In the genomic region with DNA sequence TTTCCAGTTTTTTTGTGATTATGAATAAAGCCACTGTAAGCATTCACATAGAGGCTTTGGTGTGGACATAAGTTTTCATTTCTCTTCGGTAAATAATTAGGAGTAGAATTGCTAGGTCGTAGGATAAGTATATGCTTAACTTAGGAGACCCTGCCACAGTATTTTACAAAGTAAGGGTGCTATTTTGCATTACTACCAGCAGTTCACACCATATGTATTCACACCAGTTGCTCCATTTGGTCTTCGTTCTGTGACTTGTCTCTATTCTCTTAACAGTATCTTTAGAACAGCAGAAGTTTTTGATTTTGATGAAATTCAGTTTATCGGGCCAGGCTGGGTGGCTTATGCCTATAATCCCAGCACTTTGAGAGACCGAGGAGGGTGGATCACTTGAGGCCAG, we compare ENCODE assay signal across 29 cellular contexts.
"Had no signal": no experiment of that assay in that cellular context is flagged by ENCODE, and none has a peak within 500 bp of the region (broad histone marks: within the 10 kb centered on the region; RNA-seq: fewer than 3 reads in every experiment).

No MANE protein-coding gene starts in this region.

- H3K9me3 Mint-ChIP-seq: type B pancreatic cell had no signal

- ATAC-seq: stimulated activated effector memory CD8-positive, alpha-beta T cell treated with anti-CD3 and anti-CD28 coated beads, Interleukin-12 subunit alpha, Interleukin-12 subunit beta, amount 100 ng/mL, for 72 hours; stimulated activated memory B cell treated with anti-CD40 and anti-IgM and Interleukin-4, amounts not matched to agents 10 μg/mL and 1 μg/mL and 100 μg/mL, for 72 hours; stimulated activated naive B cell treated with anti-CD40 and anti-IgM and Interleukin-4, amounts not matched to agents 10 μg/mL and 1 μg/mL and 100 μg/mL, for 72 hours; stimulated activated naive CD8-positive, alpha-beta T cell treated with anti-CD3 and anti-CD28 coated beads, Interleukin-15, amount 100 ng/mL, for 72 hours; stimulated activated naive CD8-positive, alpha-beta T cell treated with anti-CD3 and anti-CD28 coated beads, Interleukin-15, Interleukin-2, amounts not matched to agents 100 U/mL and 50 U/mL, for 24 hours; upper lobe of right lung had no signal

- H3K27ac ChIP-seq: stomach, suprapubic skin, testis, thoracic aorta, thyroid gland, tibial artery, tibial nerve, transverse colon, upper lobe of left lung, upper lobe of right lung, uterus, vagina had no signal

- H3K4me1 ChIP-seq: testis, upper lobe of left lung, upper lobe of right lung, uterus, vagina had no signal

- H3K27me3 ChIP-seq: stomach, suprapubic skin, testis, thyroid gland, tibial artery, tibial nerve, transverse colon, upper lobe of left lung, upper lobe of right lung, uterus, vagina had no signal

- FAIRE-seq: urothelium cell line had no signal

- DNase-seq: stimulated activated CD4-positive, alpha-beta T cell treated with anti-CD3 and anti-CD28 coated beads, Interleukin-2, amount 100 ng/mL, for 48 hours; stimulated activated CD4-positive, alpha-beta T cell treated with anti-CD3 and anti-CD28 coated beads, Interleukin-4, amount 100 ng/mL, for 1 hour; stimulated activated CD4-positive, alpha-beta T cell treated with anti-CD3 and anti-CD28 coated beads, Interleukin-4, amount 100 ng/mL, for 24 hours; stimulated activated CD4-positive, alpha-beta T cell treated with anti-CD3 and anti-CD28 coated beads, Interleukin-4, amount 100 ng/mL, for 4 hours; stimulated activated CD8-positive, alpha-beta memory T cell treated with anti-CD3 and anti-CD28 coated beads, Interleukin-4, amount 100 ng/mL, for 48 hours; stimulated activated naive B cell treated with anti-CD40 and anti-IgM and Interleukin-4, amounts not matched to agents 10 μg/mL and 1 μg/mL and 100 μg/mL, for 72 hours; stimulated activated naive CD4-positive, alpha-beta T cell; stimulated activated naive CD4-positive, alpha-beta T cell treated with Interleukin-2 at 50 U/mL for 16 hours; stimulated activated naive CD8-positive, alpha-beta T cell treated with anti-CD3 and anti-CD28 coated beads, Interleukin-15, amount 100 ng/mL, for 72 hours; stimulated activated naive CD8-positive, alpha-beta T cell treated with anti-CD3 and anti-CD28 coated beads, Interleukin-15, Interleukin-2, amounts not matched to agents 100 U/mL and 50 U/mL, for 24 hours; stomach; substantia nigra; testis; thyroid gland; tibial artery; transverse colon; trophoblast cell; upper lobe of left lung; upper lobe of right lung; uterus had no signal

- H3K27ac Mint-ChIP-seq: stimulated activated effector memory CD8-positive, alpha-beta T cell treated with anti-CD3 and anti-CD28 coated beads, Interleukin-12 subunit alpha, Interleukin-12 subunit beta, amount 100 ng/mL, for 72 hours; stimulated activated memory B cell treated with anti-CD40 and anti-IgM and Interleukin-4, amounts not matched to agents 10 μg/mL and 1 μg/mL and 100 μg/mL, for 72 hours; stimulated activated naive B cell treated with anti-CD40 and anti-IgM and Interleukin-4, amounts not matched to agents 10 μg/mL and 1 μg/mL and 100 μg/mL, for 72 hours; stimulated activated naive CD8-positive, alpha-beta T cell treated with anti-CD3 and anti-CD28 coated beads, Interleukin-15, amount 100 ng/mL, for 72 hours; stimulated activated naive CD8-positive, alpha-beta T cell treated with anti-CD3 and anti-CD28 coated beads, Interleukin-15, Interleukin-2, amounts not matched to agents 100 ng/mL and 50 ng/mL, for 24 hours; type B pancreatic cell had no signal

- H3K36me3 ChIP-seq: stomach, suprapubic skin, thoracic aorta, thyroid gland, tibial artery, tibial nerve, transverse colon, upper lobe of left lung, upper lobe of right lung, uterus, vagina had no signal

- H3K4me3 ChIP-seq: stomach, suprapubic skin, testis, thoracic aorta, thyroid gland, tibial artery, tibial nerve, transverse colon, upper lobe of left lung, upper lobe of right lung, uterus, vagina had no signal

- H3K4me3 Mint-ChIP-seq: stimulated activated effector memory CD8-positive, alpha-beta T cell treated with anti-CD3 and anti-CD28 coated beads, Interleukin-12 subunit alpha, Interleukin-12 subunit beta, amount 100 ng/mL, for 72 hours; stimulated activated memory B cell treated with anti-CD40 and anti-IgM and Interleukin-4, amounts not matched to agents 10 μg/mL and 1 μg/mL and 100 μg/mL, for 72 hours; stimulated activated naive B cell treated with anti-CD40 and anti-IgM and Interleukin-4, amounts not matched to agents 10 μg/mL and 1 μg/mL and 100 μg/mL, for 72 hours; stimulated activated naive CD8-positive, alpha-beta T cell treated with anti-CD3 and anti-CD28 coated beads, Interleukin-15, amount 100 ng/mL, for 72 hours; stimulated activated naive CD8-positive, alpha-beta T cell treated with anti-CD3 and anti-CD28 coated beads, Interleukin-15, Interleukin-2, amounts not matched to agents 100 ng/mL and 50 ng/mL, for 24 hours; type B pancreatic cell had no signal

- H3K9me3 ChIP-seq: suprapubic skin, testis, thyroid gland, upper lobe of right lung, uterus, vagina had no signal

- H3K27me3 Mint-ChIP-seq: stimulated activated memory B cell treated with anti-CD40 and anti-IgM and Interleukin-4, amounts not matched to agents 10 μg/mL and 1 μg/mL and 100 μg/mL, for 72 hours; stimulated activated naive B cell treated with anti-CD40 and anti-IgM and Interleukin-4, amounts not matched to agents 10 μg/mL and 1 μg/mL and 100 μg/mL, for 72 hours; stimulated activated naive CD8-positive, alpha-beta T cell treated with anti-CD3 and anti-CD28 coated beads, Interleukin-15, amount 100 ng/mL, for 72 hours; stimulated activated naive CD8-positive, alpha-beta T cell treated with anti-CD3 and anti-CD28 coated beads, Interleukin-15, Interleukin-2, amounts not matched to agents 100 ng/mL and 50 ng/mL, for 24 hours; type B pancreatic cell had no signal

- H3K36me3 Mint-ChIP-seq: stimulated activated effector memory CD8-positive, alpha-beta T cell treated with anti-CD3 and anti-CD28 coated beads, Interleukin-12 subunit alpha, Interleukin-12 subunit beta, amount 100 ng/mL, for 72 hours had no signal
